In the genomic region with DNA sequence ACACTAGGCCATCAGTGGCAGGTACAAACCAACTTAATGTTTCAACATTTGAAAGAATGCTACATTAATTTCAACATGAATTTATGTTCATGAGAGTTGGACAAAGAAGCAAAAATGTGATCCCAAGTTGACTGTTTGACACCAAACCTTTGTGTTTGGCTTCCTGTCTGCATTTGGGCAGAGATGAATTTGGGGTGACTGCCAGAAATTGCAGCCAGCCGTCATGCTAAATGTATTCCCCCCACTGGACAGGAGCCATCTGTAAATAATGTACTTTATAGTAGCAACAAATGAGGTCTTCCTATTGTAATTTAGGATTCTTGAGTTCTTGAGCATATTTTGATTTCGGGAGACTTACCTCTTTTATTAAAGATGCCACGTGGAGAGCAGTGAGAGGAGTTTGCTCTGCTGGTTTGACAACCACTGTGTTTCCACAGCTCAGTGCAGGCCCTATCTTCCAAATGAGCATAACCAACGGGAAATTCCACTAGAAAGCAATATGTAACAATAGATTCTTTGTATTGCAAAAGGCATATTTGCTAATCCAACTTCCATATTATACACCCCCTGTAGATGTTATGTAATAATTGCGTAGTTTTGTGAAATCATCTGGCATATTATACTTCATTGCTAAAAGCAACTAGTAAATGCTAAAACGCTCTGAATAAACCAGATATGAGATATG, we compare ENCODE assay signal across 1 cellular context.
TF ChIP-seq lines count a peak whose summit lies in the region.

No MANE protein-coding gene starts in this region.

TF ChIP-seq in HepG2, 621 proteins besides CTCF, POLR2A, EP300 and RAD21 (continues in another document):
- TF ChIP-seq ZNF337 (CRISPR knock-in tag; IDR thresholded peaks at IDR 0.05; ENCODE audit: borderline replicate concordance, low read depth) (no peak), MYNN (CRISPR knock-in tag; IDR thresholded peaks at IDR 0.05; ENCODE audit: low read depth) (no peak), ZBTB38 (CRISPR knock-in tag; IDR thresholded peaks at IDR 0.05) (no peak), ZNF678 (CRISPR knock-in tag; IDR thresholded peaks at IDR 0.05) (no peak), MEF2D (CRISPR knock-in tag; IDR thresholded peaks at IDR 0.05) (no peak), GATAD1 (CRISPR knock-in tag; IDR thresholded peaks at IDR 0.05) (no peak), HOXA7 (CRISPR knock-in tag; IDR thresholded peaks at IDR 0.05) (no peak), NONO (IDR thresholded peaks at IDR 0.05) (no peak), NONO (CRISPR knock-in tag; conservative IDR thresholded peaks at IDR 0.05) (no peak), KDM2A (CRISPR knock-in tag; IDR thresholded peaks at IDR 0.05; ENCODE audit: borderline replicate concordance, low read depth) (no peak), JARID2 (CRISPR knock-in tag; IDR thresholded peaks at IDR 0.05; ENCODE audit: insufficient replicate concordance) (no peak), AGO1 (IDR thresholded peaks at IDR 0.05; ENCODE audit: low read depth, low read length, poor library complexity, severe bottlenecking) (no peak), EHMT2 (IDR thresholded peaks at IDR 0.05; ENCODE audit: borderline replicate concordance, low read depth, low read length) (0 out of 2 replicates have a peak, but pooled peaks have one; percentile 21), HNRNPUL1 (IDR thresholded peaks at IDR 0.05; ENCODE audit: low read depth, low read length) (no peak), KMT2B (CRISPR knock-in tag; IDR thresholded peaks at IDR 0.05) (no peak), TBL1XR1 (IDR thresholded peaks at IDR 0.05; ENCODE audit: borderline replicate concordance, low read length, partially characterized antibody) (no peak), NCOA5 (CRISPR knock-in tag; IDR thresholded peaks at IDR 0.05) (no peak), RORA (CRISPR knock-in tag; IDR thresholded peaks at IDR 0.05) (no peak), CREM (IDR thresholded peaks at IDR 0.05) (peak; percentile 36; the same call in 1 of the 2 replicates), CREM (CRISPR knock-in tag; IDR thresholded peaks at IDR 0.05) (no peak), KLF11 (CRISPR knock-in tag; IDR thresholded peaks at IDR 0.05) (no peak), MIER3 (CRISPR knock-in tag; IDR thresholded peaks at IDR 0.05; ENCODE audit: borderline replicate concordance) (no peak), SALL2 (CRISPR knock-in tag; IDR thresholded peaks at IDR 0.05) (no peak), KLF6 (CRISPR knock-in tag; IDR thresholded peaks at IDR 0.05) (no peak)
- TF ChIP-seq, protein P1, sequence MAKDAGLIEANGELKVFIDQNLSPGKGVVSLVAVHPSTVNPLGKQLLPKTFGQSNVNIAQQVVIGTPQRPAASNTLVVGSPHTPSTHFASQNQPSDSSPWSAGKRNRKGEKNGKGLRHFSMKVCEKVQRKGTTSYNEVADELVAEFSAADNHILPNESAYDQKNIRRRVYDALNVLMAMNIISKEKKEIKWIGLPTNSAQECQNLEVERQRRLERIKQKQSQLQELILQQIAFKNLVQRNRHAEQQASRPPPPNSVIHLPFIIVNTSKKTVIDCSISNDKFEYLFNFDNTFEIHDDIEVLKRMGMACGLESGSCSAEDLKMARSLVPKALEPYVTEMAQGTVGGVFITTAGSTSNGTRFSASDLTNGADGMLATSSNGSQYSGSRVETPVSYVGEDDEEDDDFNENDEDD (CRISPR knock-in tag; IDR thresholded peaks at IDR 0.05; ENCODE audit: borderline replicate concordance), result no peak
- TF ChIP-seq, protein P2, sequence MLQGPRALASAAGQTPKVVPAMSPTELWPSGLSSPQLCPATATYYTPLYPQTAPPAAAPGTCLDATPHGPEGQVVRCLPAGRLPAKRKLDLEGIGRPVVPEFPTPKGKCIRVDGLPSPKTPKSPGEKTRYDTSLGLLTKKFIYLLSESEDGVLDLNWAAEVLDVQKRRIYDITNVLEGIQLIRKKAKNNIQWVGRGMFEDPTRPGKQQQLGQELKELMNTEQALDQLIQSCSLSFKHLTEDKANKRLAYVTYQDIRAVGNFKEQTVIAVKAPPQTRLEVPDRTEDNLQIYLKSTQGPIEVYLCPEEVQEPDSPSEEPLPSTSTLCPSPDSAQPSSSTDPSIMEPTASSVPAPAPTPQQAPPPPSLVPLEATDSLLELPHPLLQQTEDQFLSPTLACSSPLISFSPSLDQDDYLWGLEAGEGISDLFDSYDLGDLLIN (CRISPR knock-in tag; IDR thresholded peaks at IDR 0.05; ENCODE audit: borderline replicate concordance), result no peak
- TF ChIP-seq, protein P3, sequence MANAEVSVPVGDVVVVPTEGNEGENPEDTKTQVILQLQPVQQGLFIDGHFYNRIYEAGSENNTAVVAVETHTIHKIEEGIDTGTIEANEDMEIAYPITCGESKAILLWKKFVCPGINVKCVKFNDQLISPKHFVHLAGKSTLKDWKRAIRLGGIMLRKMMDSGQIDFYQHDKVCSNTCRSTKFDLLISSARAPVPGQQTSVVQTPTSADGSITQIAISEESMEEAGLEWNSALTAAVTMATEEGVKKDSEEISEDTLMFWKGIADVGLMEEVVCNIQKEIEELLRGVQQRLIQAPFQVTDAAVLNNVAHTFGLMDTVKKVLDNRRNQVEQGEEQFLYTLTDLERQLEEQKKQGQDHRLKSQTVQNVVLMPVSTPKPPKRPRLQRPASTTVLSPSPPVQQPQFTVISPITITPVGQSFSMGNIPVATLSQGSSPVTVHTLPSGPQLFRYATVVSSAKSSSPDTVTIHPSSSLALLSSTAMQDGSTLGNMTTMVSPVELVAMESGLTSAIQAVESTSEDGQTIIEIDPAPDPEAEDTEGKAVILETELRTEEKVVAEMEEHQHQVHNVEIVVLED (CRISPR knock-in tag; IDR thresholded peaks at IDR 0.05; ENCODE audit: borderline replicate concordance), result no peak
- TF ChIP-seq, protein P4, sequence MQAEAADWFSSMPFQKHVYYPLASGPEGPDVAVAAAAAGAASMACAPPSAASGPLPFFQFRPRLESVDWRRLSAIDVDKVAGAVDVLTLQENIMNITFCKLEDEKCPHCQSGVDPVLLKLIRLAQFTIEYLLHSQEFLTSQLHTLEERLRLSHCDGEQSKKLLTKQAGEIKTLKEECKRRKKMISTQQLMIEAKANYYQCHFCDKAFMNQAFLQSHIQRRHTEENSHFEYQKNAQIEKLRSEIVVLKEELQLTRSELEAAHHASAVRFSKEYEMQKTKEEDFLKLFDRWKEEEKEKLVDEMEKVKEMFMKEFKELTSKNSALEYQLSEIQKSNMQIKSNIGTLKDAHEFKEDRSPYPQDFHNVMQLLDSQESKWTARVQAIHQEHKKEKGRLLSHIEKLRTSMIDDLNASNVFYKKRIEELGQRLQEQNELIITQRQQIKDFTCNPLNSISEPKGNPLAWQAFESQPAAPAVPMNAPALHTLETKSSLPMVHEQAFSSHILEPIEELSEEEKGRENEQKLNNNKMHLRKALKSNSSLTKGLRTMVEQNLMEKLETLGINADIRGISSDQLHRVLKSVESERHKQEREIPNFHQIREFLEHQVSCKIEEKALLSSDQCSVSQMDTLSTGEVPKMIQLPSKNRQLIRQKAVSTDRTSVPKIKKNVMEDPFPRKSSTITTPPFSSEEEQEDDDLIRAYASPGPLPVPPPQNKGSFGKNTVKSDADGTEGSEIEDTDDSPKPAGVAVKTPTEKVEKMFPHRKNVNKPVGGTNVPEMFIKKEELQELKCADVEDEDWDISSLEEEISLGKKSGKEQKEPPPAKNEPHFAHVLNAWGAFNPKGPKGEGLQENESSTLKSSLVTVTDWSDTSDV (CRISPR knock-in tag; IDR thresholded peaks at IDR 0.05), result no peak
- TF ChIP-seq, protein P5, sequence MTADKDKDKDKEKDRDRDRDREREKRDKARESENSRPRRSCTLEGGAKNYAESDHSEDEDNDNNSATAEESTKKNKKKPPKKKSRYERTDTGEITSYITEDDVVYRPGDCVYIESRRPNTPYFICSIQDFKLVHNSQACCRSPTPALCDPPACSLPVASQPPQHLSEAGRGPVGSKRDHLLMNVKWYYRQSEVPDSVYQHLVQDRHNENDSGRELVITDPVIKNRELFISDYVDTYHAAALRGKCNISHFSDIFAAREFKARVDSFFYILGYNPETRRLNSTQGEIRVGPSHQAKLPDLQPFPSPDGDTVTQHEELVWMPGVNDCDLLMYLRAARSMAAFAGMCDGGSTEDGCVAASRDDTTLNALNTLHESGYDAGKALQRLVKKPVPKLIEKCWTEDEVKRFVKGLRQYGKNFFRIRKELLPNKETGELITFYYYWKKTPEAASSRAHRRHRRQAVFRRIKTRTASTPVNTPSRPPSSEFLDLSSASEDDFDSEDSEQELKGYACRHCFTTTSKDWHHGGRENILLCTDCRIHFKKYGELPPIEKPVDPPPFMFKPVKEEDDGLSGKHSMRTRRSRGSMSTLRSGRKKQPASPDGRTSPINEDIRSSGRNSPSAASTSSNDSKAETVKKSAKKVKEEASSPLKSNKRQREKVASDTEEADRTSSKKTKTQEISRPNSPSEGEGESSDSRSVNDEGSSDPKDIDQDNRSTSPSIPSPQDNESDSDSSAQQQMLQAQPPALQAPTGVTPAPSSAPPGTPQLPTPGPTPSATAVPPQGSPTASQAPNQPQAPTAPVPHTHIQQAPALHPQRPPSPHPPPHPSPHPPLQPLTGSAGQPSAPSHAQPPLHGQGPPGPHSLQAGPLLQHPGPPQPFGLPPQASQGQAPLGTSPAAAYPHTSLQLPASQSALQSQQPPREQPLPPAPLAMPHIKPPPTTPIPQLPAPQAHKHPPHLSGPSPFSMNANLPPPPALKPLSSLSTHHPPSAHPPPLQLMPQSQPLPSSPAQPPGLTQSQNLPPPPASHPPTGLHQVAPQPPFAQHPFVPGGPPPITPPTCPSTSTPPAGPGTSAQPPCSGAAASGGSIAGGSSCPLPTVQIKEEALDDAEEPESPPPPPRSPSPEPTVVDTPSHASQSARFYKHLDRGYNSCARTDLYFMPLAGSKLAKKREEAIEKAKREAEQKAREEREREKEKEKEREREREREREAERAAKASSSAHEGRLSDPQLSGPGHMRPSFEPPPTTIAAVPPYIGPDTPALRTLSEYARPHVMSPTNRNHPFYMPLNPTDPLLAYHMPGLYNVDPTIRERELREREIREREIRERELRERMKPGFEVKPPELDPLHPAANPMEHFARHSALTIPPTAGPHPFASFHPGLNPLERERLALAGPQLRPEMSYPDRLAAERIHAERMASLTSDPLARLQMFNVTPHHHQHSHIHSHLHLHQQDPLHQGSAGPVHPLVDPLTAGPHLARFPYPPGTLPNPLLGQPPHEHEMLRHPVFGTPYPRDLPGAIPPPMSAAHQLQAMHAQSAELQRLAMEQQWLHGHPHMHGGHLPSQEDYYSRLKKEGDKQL (CRISPR knock-in tag; IDR thresholded peaks at IDR 0.05; ENCODE audit: low read depth), result no peak
- TF ChIP-seq, protein P6, sequence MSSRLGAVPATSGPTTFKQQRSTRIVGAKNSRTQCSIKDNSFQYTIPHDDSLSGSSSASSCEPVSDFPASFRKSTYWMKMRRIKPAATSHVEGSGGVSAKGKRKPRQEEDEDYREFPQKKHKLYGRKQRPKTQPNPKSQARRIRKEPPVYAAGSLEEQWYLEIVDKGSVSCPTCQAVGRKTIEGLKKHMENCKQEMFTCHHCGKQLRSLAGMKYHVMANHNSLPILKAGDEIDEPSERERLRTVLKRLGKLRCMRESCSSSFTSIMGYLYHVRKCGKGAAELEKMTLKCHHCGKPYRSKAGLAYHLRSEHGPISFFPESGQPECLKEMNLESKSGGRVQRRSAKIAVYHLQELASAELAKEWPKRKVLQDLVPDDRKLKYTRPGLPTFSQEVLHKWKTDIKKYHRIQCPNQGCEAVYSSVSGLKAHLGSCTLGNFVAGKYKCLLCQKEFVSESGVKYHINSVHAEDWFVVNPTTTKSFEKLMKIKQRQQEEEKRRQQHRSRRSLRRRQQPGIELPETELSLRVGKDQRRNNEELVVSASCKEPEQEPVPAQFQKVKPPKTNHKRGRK (CRISPR knock-in tag; IDR thresholded peaks at IDR 0.05), result no peak
- TF ChIP-seq, protein P7, sequence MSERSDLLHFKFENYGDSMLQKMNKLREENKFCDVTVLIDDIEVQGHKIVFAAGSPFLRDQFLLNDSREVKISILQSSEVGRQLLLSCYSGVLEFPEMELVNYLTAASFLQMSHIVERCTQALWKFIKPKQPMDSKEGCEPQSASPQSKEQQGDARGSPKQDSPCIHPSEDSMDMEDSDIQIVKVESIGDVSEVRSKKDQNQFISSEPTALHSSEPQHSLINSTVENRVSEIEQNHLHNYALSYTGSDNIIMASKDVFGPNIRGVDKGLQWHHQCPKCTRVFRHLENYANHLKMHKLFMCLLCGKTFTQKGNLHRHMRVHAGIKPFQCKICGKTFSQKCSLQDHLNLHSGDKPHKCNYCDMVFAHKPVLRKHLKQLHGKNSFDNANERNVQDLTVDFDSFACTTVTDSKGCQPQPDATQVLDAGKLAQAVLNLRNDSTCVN (CRISPR knock-in tag; IDR thresholded peaks at IDR 0.05; ENCODE audit: borderline replicate concordance), result no peak
- TF ChIP-seq, protein P8, sequence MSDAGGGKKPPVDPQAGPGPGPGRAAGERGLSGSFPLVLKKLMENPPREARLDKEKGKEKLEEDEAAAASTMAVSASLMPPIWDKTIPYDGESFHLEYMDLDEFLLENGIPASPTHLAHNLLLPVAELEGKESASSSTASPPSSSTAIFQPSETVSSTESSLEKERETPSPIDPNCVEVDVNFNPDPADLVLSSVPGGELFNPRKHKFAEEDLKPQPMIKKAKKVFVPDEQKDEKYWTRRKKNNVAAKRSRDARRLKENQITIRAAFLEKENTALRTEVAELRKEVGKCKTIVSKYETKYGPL (CRISPR knock-in tag; IDR thresholded peaks at IDR 0.05), result 0 out of 2 replicates have a peak, but pooled peaks have one; percentile 54
- TF ChIP-seq, protein P9, sequence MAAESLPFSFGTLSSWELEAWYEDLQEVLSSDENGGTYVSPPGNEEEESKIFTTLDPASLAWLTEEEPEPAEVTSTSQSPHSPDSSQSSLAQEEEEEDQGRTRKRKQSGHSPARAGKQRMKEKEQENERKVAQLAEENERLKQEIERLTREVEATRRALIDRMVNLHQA (CRISPR knock-in tag; IDR thresholded peaks at IDR 0.05), result no peak
- TF ChIP-seq, protein P10, sequence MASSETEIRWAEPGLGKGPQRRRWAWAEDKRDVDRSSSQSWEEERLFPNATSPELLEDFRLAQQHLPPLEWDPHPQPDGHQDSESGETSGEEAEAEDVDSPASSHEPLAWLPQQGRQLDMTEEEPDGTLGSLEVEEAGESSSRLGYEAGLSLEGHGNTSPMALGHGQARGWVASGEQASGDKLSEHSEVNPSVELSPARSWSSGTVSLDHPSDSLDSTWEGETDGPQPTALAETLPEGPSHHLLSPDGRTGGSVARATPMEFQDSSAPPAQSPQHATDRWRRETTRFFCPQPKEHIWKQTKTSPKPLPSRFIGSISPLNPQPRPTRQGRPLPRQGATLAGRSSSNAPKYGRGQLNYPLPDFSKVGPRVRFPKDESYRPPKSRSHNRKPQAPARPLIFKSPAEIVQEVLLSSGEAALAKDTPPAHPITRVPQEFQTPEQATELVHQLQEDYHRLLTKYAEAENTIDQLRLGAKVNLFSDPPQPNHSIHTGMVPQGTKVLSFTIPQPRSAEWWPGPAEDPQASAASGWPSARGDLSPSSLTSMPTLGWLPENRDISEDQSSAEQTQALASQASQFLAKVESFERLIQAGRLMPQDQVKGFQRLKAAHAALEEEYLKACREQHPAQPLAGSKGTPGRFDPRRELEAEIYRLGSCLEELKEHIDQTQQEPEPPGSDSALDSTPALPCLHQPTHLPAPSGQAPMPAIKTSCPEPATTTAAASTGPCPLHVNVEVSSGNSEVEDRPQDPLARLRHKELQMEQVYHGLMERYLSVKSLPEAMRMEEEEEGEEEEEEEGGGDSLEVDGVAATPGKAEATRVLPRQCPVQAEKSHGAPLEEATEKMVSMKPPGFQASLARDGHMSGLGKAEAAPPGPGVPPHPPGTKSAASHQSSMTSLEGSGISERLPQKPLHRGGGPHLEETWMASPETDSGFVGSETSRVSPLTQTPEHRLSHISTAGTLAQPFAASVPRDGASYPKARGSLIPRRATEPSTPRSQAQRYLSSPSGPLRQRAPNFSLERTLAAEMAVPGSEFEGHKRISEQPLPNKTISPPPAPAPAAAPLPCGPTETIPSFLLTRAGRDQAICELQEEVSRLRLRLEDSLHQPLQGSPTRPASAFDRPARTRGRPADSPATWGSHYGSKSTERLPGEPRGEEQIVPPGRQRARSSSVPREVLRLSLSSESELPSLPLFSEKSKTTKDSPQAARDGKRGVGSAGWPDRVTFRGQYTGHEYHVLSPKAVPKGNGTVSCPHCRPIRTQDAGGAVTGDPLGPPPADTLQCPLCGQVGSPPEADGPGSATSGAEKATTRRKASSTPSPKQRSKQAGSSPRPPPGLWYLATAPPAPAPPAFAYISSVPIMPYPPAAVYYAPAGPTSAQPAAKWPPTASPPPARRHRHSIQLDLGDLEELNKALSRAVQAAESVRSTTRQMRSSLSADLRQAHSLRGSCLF (CRISPR knock-in tag; IDR thresholded peaks at IDR 0.05; ENCODE audit: borderline replicate concordance), result no peak
